10 cellular contexts compared by ENCODE assay signal in the genomic region with DNA sequence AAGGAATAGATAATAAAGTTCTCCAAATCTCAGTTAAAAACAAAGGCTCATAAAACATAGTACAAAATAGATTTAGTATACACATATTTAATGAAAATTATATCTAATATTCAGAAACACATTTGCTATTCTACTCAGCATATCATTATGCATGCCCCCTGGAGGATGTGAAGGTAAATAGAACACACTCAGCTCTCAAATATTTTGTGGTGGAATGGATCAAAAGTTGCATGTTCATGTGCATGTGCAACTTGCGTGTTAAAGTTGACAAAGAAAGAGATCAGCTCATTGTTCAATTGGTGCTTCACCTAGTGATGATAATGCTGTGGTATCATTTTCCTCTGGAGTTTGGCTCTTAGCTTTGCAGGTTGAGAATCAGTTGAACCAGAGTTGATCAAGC. TPM values are rescaled to one million over a fixed set of nuclear protein-coding genes. Genes with fewer than 3 reads are reported as not detected.
DNase-seq lines count a peak whose midpoint lies in the region; FAIRE-seq and TF ChIP-seq lines count a peak whose summit lies in the region.
"Had no signal": no experiment of that assay in that cellular context is flagged by ENCODE, and none has a peak within 500 bp of the region (broad histone marks: within the 10 kb centered on the region; RNA-seq: fewer than 3 reads in every experiment).

No MANE protein-coding gene starts in this region.

- DNase-seq in GM03348 (ENCODE audit: low spot score) (peak; percentile 31), M059J (ENCODE audit: low read depth) (peak; percentile 25), mammary epithelial cell (peak; percentile 21), T-helper 1 cell (no peak), HuH-7 (ENCODE audit: low spot score) (no peak), urothelium cell line (ENCODE audit: low spot score) (no peak)
- DNase-seq: activated CD4-positive, alpha-beta memory T cell treated with anti-CD3 and anti-CD28 coated beads, Interleukin-2, amount 10 ng/mL, durations not matched to agents 7 days and 5 days; esophagus squamous epithelium; NCI-H1417 treated with DMSO at 0.1 percent for 48 hours had no signal

- H3K4me3 ChIP-seq in mammary epithelial cell (replicated peaks in 1 of 3; ENCODE audit: insufficient read depth in 1 of 3, low read depth in 2 of 3, low read length in 3 of 3): no peak overlapping the region
- H3K4me3 ChIP-seq: esophagus squamous epithelium had no signal

- CTCF ChIA-PET in mammary epithelial cell (lab: Charles Lee; ENCODE audit: low non-redundant PET): interaction anchor here (0.7 kb wide), 1 partner anchor 140 kb away, joined by 5 read pairs; no protein-coding TSS in a partner anchor

- H4K20me1 ChIP-seq in mammary epithelial cell (ENCODE audit: insufficient read depth, low read length): no peaks in the 10 kb centered on the region

- H3K36me3 ChIP-seq in mammary epithelial cell (ENCODE audit: insufficient read depth, low read length): no peaks in the 10 kb centered on the region
- H3K36me3 ChIP-seq: esophagus squamous epithelium had no signal

- H3K4me3 Mint-ChIP-seq in nephron: no peak overlapping the region
- H3K4me3 Mint-ChIP-seq: activated CD4-positive, alpha-beta memory T cell treated with anti-CD3 and anti-CD28 coated beads, Interleukin-2, amount 10 ng/mL, durations not matched to agents 7 days and 5 days had no signal

- H3K36me3 Mint-ChIP-seq in nephron (ENCODE audit: low read depth): no peaks in the 10 kb centered on the region

- in situ Hi-C loops in mammary epithelial cell (cut with MboI; ENCODE audit: low sequenced_read_pairs in 2 of 2): no loop called here

- H3K27me3 ChIP-seq in mammary epithelial cell (ENCODE audit: insufficient read depth, low read length): no peaks in the 10 kb centered on the region

- no peaks in the 10 kb centered on the region for H3K9me3 ChIP-seq in mammary epithelial cell (replicated peaks; ENCODE audit: insufficient read depth, low read length)
- H3K9me3 ChIP-seq: esophagus squamous epithelium had no signal

- FAIRE-seq in urothelium cell line (lab: Jason Lieb, UNC): no peak

- 44% methylated on average over 1 of the region's 1 CpG for WGBS in mammary epithelial cell (ENCODE audit: low coverage, missing lambda C conversion rate)

- H3K4me2 ChIP-seq in mammary epithelial cell (ENCODE audit: insufficient read depth, low read depth, low read length): no peak overlapping the region

- peak; percentile 29 to 42 for TF ChIP-seq CTCF in mammary epithelial cell (conservative IDR thresholded peaks at IDR 0.05 in 1 of 2, IDR thresholded peaks at IDR 0.05 in 1 of 2; ENCODE audit: extremely low read depth in 1 of 2, insufficient read depth in 1 of 2, low read depth in 1 of 2, low read length in 2 of 2)
- TF ChIP-seq CTCF in nephron (IDR thresholded peaks at IDR 0.05; ENCODE audit: unreplicated experiment in 3 of 3): peak in 2 of 3 experiments; percentile 22 to 27

- dilution Hi-C loops in mammary epithelial cell (cut with HindIII; ENCODE audit: low sequenced_read_pairs): no loop called here

- H3K4me1 ChIP-seq in mammary epithelial cell (ENCODE audit: insufficient read depth, low read length): peaks cover 5% of the 10 kb centered on the region

- no TSS peak for BruUV-seq in mammary epithelial cell (replicated peaks; lab: Mats Ljungman, UMichigan)

- intact Hi-C loops in mammary epithelial cell (cut with micrococcal nuclease): loop anchor here (1.0 kb wide), 1 partner anchor 305 kb away; no protein-coding TSS in a partner anchor

- no peak overlapping the region for H2AFZ ChIP-seq in mammary epithelial cell (ENCODE audit: low read depth, low read length)

- H3K9ac ChIP-seq in mammary epithelial cell (ENCODE audit: insufficient read depth, low read length): no peak overlapping the region

- no peak overlapping the region for H3K27ac Mint-ChIP-seq in nephron
- H3K27ac Mint-ChIP-seq: activated CD4-positive, alpha-beta memory T cell treated with anti-CD3 and anti-CD28 coated beads, Interleukin-2, amount 10 ng/mL, durations not matched to agents 7 days and 5 days had no signal

- no peaks in the 10 kb centered on the region for H3K9me3 Mint-ChIP-seq in nephron
- H3K9me3 Mint-ChIP-seq: activated CD4-positive, alpha-beta memory T cell treated with anti-CD3 and anti-CD28 coated beads, Interleukin-2, amount 10 ng/mL, durations not matched to agents 7 days and 5 days had no signal

- H3K4me1 Mint-ChIP-seq in nephron: peaks cover 5% of the 10 kb centered on the region

- H3K27ac ChIP-seq in mammary epithelial cell (ENCODE audit: insufficient read depth, low read depth, low read length): no peak overlapping the region
- H3K27ac ChIP-seq: esophagus squamous epithelium had no signal

- no peaks in the 10 kb centered on the region for H3K27me3 Mint-ChIP-seq in nephron (ENCODE audit: low read depth)

- peaks cover under 1% of the 10 kb centered on the region for H3K79me2 ChIP-seq in mammary epithelial cell (ENCODE audit: insufficient read depth, low read length)

RNA-seq across cellular contexts. Expression of gene ZNF644, which starts 4.9 kb away (rescaled TPM):
- total RNA-seq in M059J (2014; rRNA removed; shearing (Covaris generic)): 37.3 and 46.9 TPM in 2 replicates
- total RNA-seq in mammary epithelial cell: 10 to 100 TPM; 45.1 to 77.3 TPM
- polyA plus RNA-seq in mammary epithelial cell: 11.0 TPM
- 92.6 TPM for polyA minus RNA-seq in mammary epithelial cell

Comparison
In these comparisons a context has a peak if more than half of its experiments do, and no peak if none do; other contexts are left out.
1. DNase-seq: peak in GM03348 (single experiment), M059J (single experiment) and mammary epithelial cell (single experiment); none in T-helper 1 cell (0 of 5), HuH-7 (single experiment) and urothelium cell line (single experiment).